In the genomic region with DNA sequence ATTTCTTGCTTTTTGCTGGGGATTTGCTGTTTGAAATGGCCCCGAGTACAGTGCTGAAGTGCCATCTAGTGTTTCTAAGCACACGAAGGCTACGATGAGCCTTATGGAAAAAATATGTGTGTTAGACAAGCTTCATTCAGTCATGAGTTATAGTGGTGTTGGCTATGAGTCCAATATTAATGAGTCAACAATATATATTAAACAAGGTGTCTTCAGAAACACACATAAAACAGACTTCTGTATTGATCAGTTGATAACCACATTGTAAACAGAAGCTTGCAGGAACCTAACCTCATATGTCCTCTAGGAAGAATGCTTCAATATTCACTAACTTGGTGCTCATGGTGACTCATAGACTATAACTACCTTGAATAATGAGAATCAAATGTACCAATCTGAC, we compare ENCODE assay signal across 2 cellular contexts.
TF ChIP-seq lines count a peak whose summit lies in the region.

No MANE protein-coding gene starts in this region.

TF ChIP-seq in SK-N-SH, 30 proteins besides CTCF, POLR2A, EP300 and RAD21 (continued from another document):
- TF ChIP-seq, protein P1, sequence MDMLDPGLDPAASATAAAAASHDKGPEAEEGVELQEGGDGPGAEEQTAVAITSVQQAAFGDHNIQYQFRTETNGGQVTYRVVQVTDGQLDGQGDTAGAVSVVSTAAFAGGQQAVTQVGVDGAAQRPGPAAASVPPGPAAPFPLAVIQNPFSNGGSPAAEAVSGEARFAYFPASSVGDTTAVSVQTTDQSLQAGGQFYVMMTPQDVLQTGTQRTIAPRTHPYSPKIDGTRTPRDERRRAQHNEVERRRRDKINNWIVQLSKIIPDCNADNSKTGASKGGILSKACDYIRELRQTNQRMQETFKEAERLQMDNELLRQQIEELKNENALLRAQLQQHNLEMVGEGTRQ (IDR thresholded peaks at IDR 0.05; ENCODE audit: borderline replicate concordance, low read depth, low read length) = no peak
- TF ChIP-seq FOXJ3 (CRISPR knock-in tag; IDR thresholded peaks at IDR 0.05) = no peak
- no peak for TF ChIP-seq CHD2 (IDR thresholded peaks at IDR 0.05; ENCODE audit: low read length, partially characterized antibody)
- TF ChIP-seq GABPA (IDR thresholded peaks at IDR 0.05; ENCODE audit: low read depth) = no peak

TF ChIP-seq in SK-N-SH treated with all-trans-retinoic acid at 6 μM for 48 hours, 23 proteins besides CTCF, POLR2A, EP300 and RAD21 (continued from another document):
- TF ChIP-seq, protein P2, sequence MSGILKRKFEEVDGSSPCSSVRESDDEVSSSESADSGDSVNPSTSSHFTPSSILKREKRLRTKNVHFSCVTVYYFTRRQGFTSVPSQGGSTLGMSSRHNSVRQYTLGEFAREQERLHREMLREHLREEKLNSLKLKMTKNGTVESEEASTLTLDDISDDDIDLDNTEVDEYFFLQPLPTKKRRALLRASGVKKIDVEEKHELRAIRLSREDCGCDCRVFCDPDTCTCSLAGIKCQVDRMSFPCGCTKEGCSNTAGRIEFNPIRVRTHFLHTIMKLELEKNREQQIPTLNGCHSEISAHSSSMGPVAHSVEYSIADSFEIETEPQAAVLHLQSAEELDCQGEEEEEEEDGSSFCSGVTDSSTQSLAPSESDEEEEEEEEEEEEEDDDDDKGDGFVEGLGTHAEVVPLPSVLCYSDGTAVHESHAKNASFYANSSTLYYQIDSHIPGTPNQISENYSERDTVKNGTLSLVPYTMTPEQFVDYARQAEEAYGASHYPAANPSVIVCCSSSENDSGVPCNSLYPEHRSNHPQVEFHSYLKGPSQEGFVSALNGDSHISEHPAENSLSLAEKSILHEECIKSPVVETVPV (CRISPR knock-in tag; IDR thresholded peaks at IDR 0.05) = no peak
- TF ChIP-seq CSDC2 (CRISPR knock-in tag; IDR thresholded peaks at IDR 0.05) = no peak
- no peak for TF ChIP-seq TCF4 (CRISPR knock-in tag; IDR thresholded peaks at IDR 0.05; ENCODE audit: borderline replicate concordance)
- no peak for TF ChIP-seq ZNF70 (CRISPR knock-in tag; IDR thresholded peaks at IDR 0.05)
- TF ChIP-seq GLIS3 (CRISPR knock-in tag; IDR thresholded peaks at IDR 0.05) = no peak
- no peak for TF ChIP-seq TOX (CRISPR knock-in tag; IDR thresholded peaks at IDR 0.05; ENCODE audit: borderline replicate concordance)
- TF ChIP-seq SNAI2 (CRISPR knock-in tag; IDR thresholded peaks at IDR 0.05) = no peak
- no peak for TF ChIP-seq ZC3H10 (CRISPR knock-in tag; IDR thresholded peaks at IDR 0.05)
